In the genomic region with DNA sequence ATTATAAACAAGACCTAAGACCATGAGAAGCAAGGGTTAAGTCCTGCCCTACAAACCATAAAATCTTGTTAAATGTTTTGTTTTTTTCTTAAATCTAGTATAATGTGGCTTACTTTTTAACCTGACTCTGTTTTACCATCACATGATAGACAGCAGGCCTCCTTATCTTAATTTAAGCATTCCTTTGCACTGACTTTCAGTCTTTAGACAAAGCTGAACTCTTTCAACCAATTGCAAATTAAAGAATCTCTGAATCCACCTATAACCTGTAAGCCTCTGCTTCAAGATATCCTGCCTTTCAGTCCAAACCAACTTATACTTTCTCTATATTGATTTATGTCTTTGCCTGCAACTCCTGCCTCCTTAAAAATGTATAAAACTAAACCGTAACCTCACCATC, we compare ENCODE assay signal across 22 cellular contexts.
A peak's percentile ranks its signal among the peaks of the same experiment; 100 is the strongest.
DNase-seq lines count a peak whose midpoint lies in the region; ATAC-seq, FAIRE-seq and TF ChIP-seq lines count a peak whose summit lies in the region.
"Had no signal": no experiment of that assay in that cellular context is flagged by ENCODE, and none has a peak within 500 bp of the region (broad histone marks: within the 10 kb centered on the region; RNA-seq: fewer than 3 reads in every experiment).

No MANE protein-coding gene starts in this region.

- H3K4me3 ChIP-seq in astrocyte (ENCODE audit: insufficient read depth, low read depth, low read length) (no peak overlapping the region), foreskin fibroblast (ENCODE audit: low read depth in 1 of 2, low read length in 2 of 2) (no peak overlapping the region)
- H3K4me3 ChIP-seq: BLaER1 treated with 17β-estradiol and CSF1 and Interleukin-3, amounts not matched to agents 10 nM and 100 nM; GM23248; K562; MG63 had no signal

- H3K4me1 ChIP-seq in astrocyte (ENCODE audit: insufficient read depth, low read length) = no peaks in the 10 kb centered on the region

- no peak overlapping the region for H3K4me2 ChIP-seq in astrocyte (ENCODE audit: low read length)
- H3K4me2 ChIP-seq: BLaER1 treated with 17β-estradiol and CSF1 and Interleukin-3, amounts not matched to agents 10 nM and 100 nM had no signal

- H3K27ac ChIP-seq in astrocyte (ENCODE audit: low read depth, low read length) = no peak overlapping the region
- H3K27ac ChIP-seq: BLaER1 treated with 17β-estradiol and CSF1 and Interleukin-3, amounts not matched to agents 10 nM and 100 nM; GM23248; RWPE1 had no signal

- FAIRE-seq in astrocyte (lab: Jason Lieb, UNC) = no peak
- FAIRE-seq: A204.1, K562 had no signal

- TF ChIP-seq CTCF in Calu3 (IDR thresholded peaks at IDR 0.05; ENCODE audit: unreplicated experiment) (no peak), astrocyte (IDR thresholded peaks at IDR 0.05; ENCODE audit: insufficient read depth, low read depth, low read length) (no peak), progenitor cell of endocrine pancreas (IDR thresholded peaks at IDR 0.05; ENCODE audit: unreplicated experiment) (no peak), foreskin fibroblast (IDR thresholded peaks at IDR 0.05; ENCODE audit: low read depth, low read length) (no peak)

- no peak for DNase-seq in Calu3
- DNase-seq in astrocyte (ENCODE audit: low read depth) = peak; percentile 48
- DNase-seq in kidney glomerular epithelial cell (lab: John Stamatoyannopoulos, UW) = peak; percentile 19
- DNase-seq in progenitor cell of endocrine pancreas (ENCODE audit: low spot score, unreplicated experiment) = no peak
- no peak for DNase-seq in foreskin fibroblast
- no peak for DNase-seq in DMS 273 (lab: John Stamatoyannopoulos, UW; ENCODE audit: unreplicated experiment)
- DNase-seq: AML-193; CD4-positive, alpha-beta T cell; DND-41; GM23248; H9; MG63; NCI-H1105 treated with DMSO at 0.1 percent for 48 hours; NCI-H2029; NCI-H526 treated with DMSO at 0.1 percent for 48 hours; SHP77 had no signal

- no peaks in the 10 kb centered on the region for H3K9me3 ChIP-seq in astrocyte (ENCODE audit: insufficient read depth, low read depth, low read length)
- H3K9me3 ChIP-seq: BLaER1 treated with 17β-estradiol and CSF1 and Interleukin-3, amounts not matched to agents 10 nM and 100 nM; MG63 had no signal

- peak overlapping the region; percentile 29 for H3K4me3 Mint-ChIP-seq in Calu3 (ENCODE audit: low read depth, unreplicated experiment)
- H3K4me3 Mint-ChIP-seq in astrocyte (ENCODE audit: unreplicated experiment) = no peak overlapping the region
- H3K4me3 Mint-ChIP-seq in progenitor cell of endocrine pancreas (ENCODE audit: low read depth) = no peak overlapping the region
- H3K4me3 Mint-ChIP-seq: CD4-positive, alpha-beta T cell; H9 had no signal

- H3K27me3 ChIP-seq in astrocyte (ENCODE audit: insufficient read depth, low read length) = peaks cover 2% of the 10 kb centered on the region
- H3K27me3 ChIP-seq: BLaER1 treated with 17β-estradiol and CSF1 and Interleukin-3, amounts not matched to agents 10 nM and 100 nM had no signal

- H3K36me3 Mint-ChIP-seq in Calu3 (ENCODE audit: insufficient read depth, unreplicated experiment) (peaks cover 9% of the 10 kb centered on the region), astrocyte (ENCODE audit: low read depth, unreplicated experiment) (no peaks in the 10 kb centered on the region), progenitor cell of endocrine pancreas (ENCODE audit: insufficient read depth) (no peaks in the 10 kb centered on the region)

- no peak overlapping the region for H3K9ac ChIP-seq in astrocyte (ENCODE audit: low read length)
- H3K9ac ChIP-seq: BLaER1 treated with 17β-estradiol and CSF1 and Interleukin-3, amounts not matched to agents 10 nM and 100 nM; GM23248 had no signal

- no peaks in the 10 kb centered on the region for H3K79me2 ChIP-seq in astrocyte (ENCODE audit: insufficient read depth, low read length)

- H3K9me3 Mint-ChIP-seq in Calu3 (ENCODE audit: low read depth, unreplicated experiment) (peaks cover 3% of the 10 kb centered on the region), astrocyte (ENCODE audit: unreplicated experiment) (peaks cover 9% of the 10 kb centered on the region), progenitor cell of endocrine pancreas (ENCODE audit: low read depth) (no peaks in the 10 kb centered on the region)

- H4K20me1 ChIP-seq in astrocyte (ENCODE audit: insufficient read depth, low read length) = no peaks in the 10 kb centered on the region
- H4K20me1 ChIP-seq: BLaER1 treated with 17β-estradiol and CSF1 and Interleukin-3, amounts not matched to agents 10 nM and 100 nM had no signal

- no peak overlapping the region for H2AFZ ChIP-seq in astrocyte (ENCODE audit: low read depth, low read length)
- H2AFZ ChIP-seq: GM23248 had no signal

- CTCF ChIA-PET in Calu3 (lab: Charles Lee) = interaction anchor here (0.6 to 1.6 kb wide), 2 partner anchors 22 to 206 kb away, joined by 4 read pairs; no protein-coding TSS in a partner anchor

- no TSS peak for BruUV-seq in Calu3 (replicated peaks; lab: Mats Ljungman, UMichigan)

- no peak for ATAC-seq in GM18907 (IDR thresholded peaks at IDR 0.05; ENCODE audit: unreplicated experiment)
- ATAC-seq: K562, Panc1 had no signal

- H3K27ac Mint-ChIP-seq in Calu3 (ENCODE audit: unreplicated experiment) (peak overlapping the region; percentile 74), astrocyte (ENCODE audit: unreplicated experiment) (no peak overlapping the region), progenitor cell of endocrine pancreas (peak overlapping the region; percentile 38)
- H3K27ac Mint-ChIP-seq: CD4-positive, alpha-beta T cell; H9 had no signal

- H3K36me3 ChIP-seq in astrocyte (ENCODE audit: insufficient read depth, low read length) = no peaks in the 10 kb centered on the region
- H3K36me3 ChIP-seq: BLaER1 treated with 17β-estradiol and CSF1 and Interleukin-3, amounts not matched to agents 10 nM and 100 nM; MG63 had no signal

- intact Hi-C loops in Calu3 (cut with micrococcal nuclease; ENCODE audit: unreplicated experiment) = loop anchor here (5.0 kb wide), 1 partner anchor 36 kb away; no protein-coding TSS in a partner anchor

- peaks cover 14% of the 10 kb centered on the region for H3K27me3 Mint-ChIP-seq in Calu3 (ENCODE audit: unreplicated experiment)
- peaks cover 73% of the 10 kb centered on the region for H3K27me3 Mint-ChIP-seq in astrocyte (ENCODE audit: low read depth, unreplicated experiment)
- H3K27me3 Mint-ChIP-seq in progenitor cell of endocrine pancreas = peaks cover 12% of the 10 kb centered on the region
- H3K27me3 Mint-ChIP-seq: CD4-positive, alpha-beta T cell had no signal

- peaks cover 43% of the 10 kb centered on the region for H3K4me1 Mint-ChIP-seq in Calu3 (ENCODE audit: low read depth, unreplicated experiment)
- peaks cover 20% of the 10 kb centered on the region for H3K4me1 Mint-ChIP-seq in astrocyte (ENCODE audit: low read depth, unreplicated experiment)
- H3K4me1 Mint-ChIP-seq in progenitor cell of endocrine pancreas (ENCODE audit: low read depth) = peaks cover 13% of the 10 kb centered on the region

Comparison
In these comparisons a context has a peak if more than half of its experiments do, and no peak if none do; other contexts are left out.
1. DNase-seq: peak in astrocyte (single experiment) and kidney glomerular epithelial cell (single experiment); none in Calu3 (single experiment), progenitor cell of endocrine pancreas (single experiment), foreskin fibroblast (0 of 2) and DMS 273 (single experiment).